In the genomic region with DNA sequence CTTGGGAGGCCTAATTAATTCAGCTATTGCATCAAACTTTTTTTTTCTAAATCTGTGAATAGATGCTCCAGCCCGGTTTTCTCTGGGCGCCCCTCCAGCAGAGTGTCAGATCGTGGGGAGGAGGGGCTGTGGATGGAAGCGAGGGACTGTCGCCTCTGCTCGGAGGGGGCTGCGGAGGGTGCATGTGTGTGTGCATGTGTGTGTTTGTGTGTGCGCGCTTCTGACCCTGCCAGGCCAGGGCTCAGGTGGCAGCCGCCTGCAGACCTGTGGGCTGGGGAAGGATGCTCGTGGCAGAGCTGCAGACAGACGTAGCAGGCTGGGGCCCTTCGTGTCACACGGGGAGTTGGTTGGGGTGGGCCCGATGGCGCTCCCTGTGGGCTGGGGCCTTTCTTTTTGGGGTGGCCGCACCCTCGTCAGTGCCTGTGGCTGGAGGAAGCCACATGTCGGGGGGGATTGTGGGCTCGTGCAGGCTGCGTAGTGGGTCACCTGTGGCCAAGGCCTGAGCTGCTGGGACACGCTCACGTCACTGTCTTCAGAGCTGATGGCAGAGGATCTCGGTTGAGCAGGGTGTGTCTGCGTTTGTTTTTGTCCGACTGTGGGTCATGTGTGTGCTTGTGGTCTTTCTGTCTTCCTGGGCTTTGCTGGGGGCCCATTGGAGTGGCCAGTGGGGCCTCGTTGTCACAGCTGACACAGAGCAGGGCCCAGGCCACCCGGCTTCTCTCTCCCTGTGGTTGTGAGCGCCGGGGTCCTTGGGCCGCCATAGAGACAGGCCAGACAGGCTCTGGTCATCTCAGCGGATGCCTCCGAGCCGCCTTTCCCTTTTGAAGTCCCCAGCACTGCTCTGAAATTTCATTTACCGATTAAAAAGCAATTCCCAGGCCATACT, we compare ENCODE assay signal across 8 cellular contexts. TPM values are rescaled to one million over a fixed set of nuclear protein-coding genes. Genes with fewer than 3 reads are reported as not detected.
DNase-seq lines count a peak whose midpoint lies in the region; ATAC-seq and TF ChIP-seq lines count a peak whose summit lies in the region.

No MANE protein-coding gene starts in this region.

- H3K36me3 Mint-ChIP-seq in CD8-positive, alpha-beta T cell, result peaks cover 43% of the 10 kb centered on the region

- no peaks in the 10 kb centered on the region for H3K9me3 Mint-ChIP-seq in CD8-positive, alpha-beta T cell

- no peaks in the 10 kb centered on the region for H3K27me3 Mint-ChIP-seq in CD8-positive, alpha-beta T cell (ENCODE audit: low read depth)

- peak overlapping the region; percentile 84 for H3K27ac ChIP-seq in CD8-positive, alpha-beta T cell (ENCODE audit: low read depth, low read length)
- H3K27ac ChIP-seq in SK-N-MC (peak overlapping the region; percentile 77; the same call in 1 of the 2 replicates), body of pancreas (peak overlapping the region in 3 of 4 donors; percentile 57 to 76 (median 74))

- H3K4me3 Mint-ChIP-seq in CD8-positive, alpha-beta T cell, result peak overlapping the region; percentile 98

- 39 to 67% methylated on average over 14 to 34 of the region's 35 CpGs for WGBS in body of pancreas, 2 donors

- H3K36me3 ChIP-seq in CD8-positive, alpha-beta T cell (ENCODE audit: insufficient read depth, low read length), result no peaks in the 10 kb centered on the region
- H3K36me3 ChIP-seq in SK-N-MC (ENCODE audit: insufficient read depth, low read length) (no peaks in the 10 kb centered on the region), body of pancreas (replicated peaks in 1 of 2; ENCODE audit: insufficient read depth in 1 of 2, low read depth in 2 of 2) (no peaks in the 10 kb centered on the region), kidney epithelial cell (ENCODE audit: control insufficient read depth, insufficient read depth, low read length) (no peaks in the 10 kb centered on the region)

- POLR2A ChIA-PET in CD8-positive, alpha-beta T cell (lab: Charles Lee), result interaction anchor here (1.0 to 7.4 kb wide), 8 partner anchors 13 to 355 kb away, joined by 3 to 78 read pairs (median 6); a partner anchor contains a TSS

- H3K9me3 ChIP-seq in CD8-positive, alpha-beta T cell (ENCODE audit: low read length), result no peaks in the 10 kb centered on the region
- no peaks in the 10 kb centered on the region for H3K9me3 ChIP-seq in SK-N-MC (ENCODE audit: low read depth, low read length)
- H3K9me3 ChIP-seq in body of pancreas, result no peaks in the 10 kb centered on the region

- H3K4me3 ChIP-seq in CD8-positive, alpha-beta T cell (ENCODE audit: low read depth, low read length), result peak overlapping the region; percentile 82
- H3K4me3 ChIP-seq in SK-N-MC (peak overlapping the region; percentile 80), body of pancreas (peak overlapping the region in 1 of 2 donors; percentile 1), kidney epithelial cell (ENCODE audit: low read depth, low read length) (peak overlapping the region; percentile 82)

- peaks cover 52% of the 10 kb centered on the region for H3K4me1 Mint-ChIP-seq in CD8-positive, alpha-beta T cell (ENCODE audit: low read depth)

- peaks cover 59% of the 10 kb centered on the region for H3K4me1 ChIP-seq in CD8-positive, alpha-beta T cell (ENCODE audit: insufficient read depth, low read length)
- peaks cover 80% of the 10 kb centered on the region for H3K4me1 ChIP-seq in body of pancreas

- peak overlapping the region; percentile 99 for H3K27ac Mint-ChIP-seq in CD8-positive, alpha-beta T cell

- ATAC-seq in CD8-positive, alpha-beta T cell, result peak; percentile 21
- ATAC-seq in body of pancreas, result no peak
- ATAC-seq in GM19455 (IDR thresholded peaks at IDR 0.05; ENCODE audit: unreplicated experiment), result no peak

- CTCF ChIA-PET in CD8-positive, alpha-beta T cell (lab: Charles Lee), result interaction anchor here (0.6 to 7.3 kb wide), 12 partner anchors 9 to 151 kb away, joined by 3 to 44 read pairs (median 3); a partner anchor contains a TSS

- peak overlapping the region; percentile 87 for H3K9ac ChIP-seq in SK-N-MC (ENCODE audit: insufficient read length)

- H3K27me3 ChIP-seq in CD8-positive, alpha-beta T cell (ENCODE audit: insufficient read depth, low read length), result no peaks in the 10 kb centered on the region
- H3K27me3 ChIP-seq in body of pancreas (no peaks in the 10 kb centered on the region), kidney epithelial cell (ENCODE audit: control insufficient read depth, insufficient read depth, low read length) (no peaks in the 10 kb centered on the region)

- TF ChIP-seq CTCF in CD8-positive, alpha-beta T cell (IDR thresholded peaks at IDR 0.05), result no peak
- TF ChIP-seq CTCF in body of pancreas (IDR thresholded peaks at IDR 0.05) (no peak), kidney epithelial cell (IDR thresholded peaks at IDR 0.05; ENCODE audit: insufficient read depth, low read length, poor library complexity, severe bottlenecking) (no peak)

- intact Hi-C loops in CD8-positive, alpha-beta T cell (cut with DNase I, micrococcal nuclease), result loop anchor here in 1 of 2 experiments (10.0 kb wide), 1 partner anchor 314 kb away; no protein-coding TSS in a partner anchor
- intact Hi-C loops in body of pancreas (cut with DNase I), result loop anchor here (5.0 kb wide), 1 partner anchor 39 kb away; a partner anchor contains a TSS

- peak; percentile 37 to 89 (median 69) for DNase-seq in CD8-positive, alpha-beta T cell
- DNase-seq in SK-N-MC (ENCODE audit: low read depth, low spot score), result no peak
- DNase-seq in body of pancreas, result peak in 1 of 4 donors; percentile 34
- no peak for DNase-seq in kidney epithelial cell (ENCODE audit: low read depth)
- DNase-seq in stimulated activated CD8-positive, alpha-beta memory T cell treated with anti-CD3 and anti-CD28 coated beads, Interleukin-12 subunit alpha, Interleukin-12 subunit beta, amount 100 ng/mL, for 1 hour (ENCODE audit: low read depth), result peak; percentile 25
- no peak for DNase-seq in NCI-H748 (lab: John Stamatoyannopoulos, UW; ENCODE audit: unreplicated experiment)
- DNase-seq in NCI-H774 (lab: John Stamatoyannopoulos, UW), result no peak

- TF ChIP-seq POLR2A in body of pancreas (IDR thresholded peaks at IDR 0.05), result no peak

RNA-seq across cellular contexts. Expression of a gene that starts 2.9 kb away (rescaled TPM):
- 100 to 1,000 TPM; 361 to 383 TPM for total RNA-seq in CD8-positive, alpha-beta T cell
- total RNA-seq in body of pancreas (10 to 100 TPM; 15.8 to 33.0 TPM), kidney epithelial cell (26.9 and 33.8 TPM in 2 replicates)

RNA-seq across cellular contexts. Expression of a gene that starts 36.5 kb away (rescaled TPM):
- 10 to 100 TPM; 53.6 to 61.1 TPM for total RNA-seq in CD8-positive, alpha-beta T cell
- total RNA-seq in body of pancreas (10 to 100 TPM; 19.8 to 23.6 TPM), kidney epithelial cell (50.6 and 65.8 TPM in 2 replicates)

Comparison
In these comparisons a context has a peak if more than half of its experiments do, and no peak if none do; other contexts are left out.
1. DNase-seq: peak in CD8-positive, alpha-beta T cell (7 of 7) and stimulated activated CD8-positive, alpha-beta memory T cell treated with anti-CD3 and anti-CD28 coated beads, Interleukin-12 subunit alpha, Interleukin-12 subunit beta, amount 100 ng/mL, for 1 hour (single experiment); none in SK-N-MC (single experiment), kidney epithelial cell (single experiment), NCI-H748 (single experiment) and NCI-H774 (single experiment).
2. RNA of a gene that starts 2.9 kb away (total RNA-seq): 361 to 383 TPM in CD8-positive, alpha-beta T cell; 15.8 to 33.0 TPM in body of pancreas and 26.9 to 33.8 TPM in kidney epithelial cell; every median in the first group is over 10 times any median in the second.
3. Peak in every context shown above with its lines, with median percentiles within 50 percentile points of each other: H3K27ac ChIP-seq.